ENCODE assay signal across 13 cellular contexts in the genomic region with DNA sequence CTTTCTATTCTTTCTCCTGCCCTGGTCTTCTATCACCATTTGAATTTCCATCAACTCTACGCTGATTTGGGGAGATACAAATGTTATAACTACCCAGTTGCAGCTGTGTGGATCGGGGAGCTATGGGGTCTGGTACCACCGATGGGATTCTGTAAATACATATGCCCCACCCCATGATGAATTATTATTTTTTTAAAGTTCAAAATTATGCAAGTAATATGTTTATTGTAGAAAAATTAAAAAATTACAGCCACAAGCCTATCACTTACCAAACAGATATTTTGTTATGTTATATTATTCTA. TPM values are rescaled to one million over a fixed set of nuclear protein-coding genes. Genes with fewer than 3 reads are reported as not detected.
A peak's percentile ranks its signal among the peaks of the same experiment; 100 is the strongest.
DNase-seq lines count a peak whose midpoint lies in the region; ATAC-seq and TF ChIP-seq lines count a peak whose summit lies in the region.
"Had no signal": no experiment of that assay in that cellular context is flagged by ENCODE, and none has a peak within 500 bp of the region (broad histone marks: within the 10 kb centered on the region; RNA-seq: fewer than 3 reads in every experiment).

No MANE protein-coding gene starts in this region.

- H3K27me3 Mint-ChIP-seq in HFFc6 (ENCODE audit: insufficient read depth) (no peaks in the 10 kb centered on the region; the same call in 1 of the 2 replicates), memory B cell (peaks cover 17% of the 10 kb centered on the region)

- ATAC-seq in memory B cell (ENCODE audit: low read depth) (peak; percentile 12), left ventricle myocardium superior (no peak), GM18505 (IDR thresholded peaks at IDR 0.05; ENCODE audit: unreplicated experiment) (no peak)

- TF ChIP-seq POLR2A in GM18505 (IDR thresholded peaks at IDR 0.05; ENCODE audit: borderline replicate concordance, extremely low read depth, insufficient read depth, insufficient read length), result no peak

- H3K36me3 Mint-ChIP-seq in HFFc6 (ENCODE audit: low read depth) (no peaks in the 10 kb centered on the region), memory B cell (no peaks in the 10 kb centered on the region)

- no peak overlapping the region for H3K27ac Mint-ChIP-seq in HFFc6
- no peak overlapping the region for H3K27ac Mint-ChIP-seq in memory B cell
- H3K27ac Mint-ChIP-seq: nephron had no signal

- peaks cover 11% of the 10 kb centered on the region for H3K4me1 ChIP-seq in SJCRH30
- H3K4me1 ChIP-seq: prostate gland had no signal

- H3K4me1 Mint-ChIP-seq in HFFc6 (ENCODE audit: low read depth) (peaks cover 52% of the 10 kb centered on the region), memory B cell (peaks cover 2% of the 10 kb centered on the region)

- H3K27ac ChIP-seq in C4-2B, result no peak overlapping the region
- H3K27ac ChIP-seq in SJCRH30, result no peak overlapping the region
- H3K27ac ChIP-seq: esophagus squamous epithelium, prostate gland had no signal

- DNase-seq in HFFc6 (no peak), SJCRH30 (no peak), memory B cell (ENCODE audit: low spot score in 2 of 2) (no peak), midbrain (lab: John Stamatoyannopoulos, UW) (no peak), HT-29 (ENCODE audit: low spot score) (no peak), left ventricle myocardium superior (no peak)
- DNase-seq: esophagus squamous epithelium, NCI-H510A had no signal

- intact Hi-C loops in left ventricle myocardium superior (cut with micrococcal nuclease), result loop anchor here (5.0 kb wide), 1 partner anchor 135 kb away; no protein-coding TSS in a partner anchor

- H3K9me3 Mint-ChIP-seq in HFFc6, result no peaks in the 10 kb centered on the region
- H3K9me3 Mint-ChIP-seq in memory B cell, result no peaks in the 10 kb centered on the region
- H3K9me3 Mint-ChIP-seq: nephron had no signal

- TF ChIP-seq CTCF in C4-2B (conservative IDR thresholded peaks at IDR 0.05), result peak; percentile 78
- TF ChIP-seq CTCF in HFFc6 (IDR thresholded peaks at IDR 0.05), result peak; percentile 70

- H3K27me3 ChIP-seq in SJCRH30, result no peaks in the 10 kb centered on the region

- H3K4me3 Mint-ChIP-seq in HFFc6 (peak overlapping the region; percentile 52; the same call in 1 of the 2 replicates), memory B cell (no peak overlapping the region)
- H3K4me3 Mint-ChIP-seq: nephron had no signal

- H3K36me3 ChIP-seq in SJCRH30, result no peaks in the 10 kb centered on the region
- H3K36me3 ChIP-seq: esophagus squamous epithelium, prostate gland had no signal

- peak overlapping the region; percentile 30 for H3K4me3 ChIP-seq in SJCRH30
- H3K4me3 ChIP-seq: esophagus squamous epithelium, prostate gland had no signal

- no peaks in the 10 kb centered on the region for H3K9me3 ChIP-seq in SJCRH30 (replicated peaks)
- H3K9me3 ChIP-seq: esophagus squamous epithelium, prostate gland had no signal

RNA-seq across cellular contexts. Expression of gene CLMP, which starts 52.4 kb away (rescaled TPM):
- total RNA-seq in HFFc6 (2021; fragmentation: NEBNext Ultra II Directional; extraction: Animal tissue kit (Norgen Biotek cat#: 25700)), result 100 to 1,000 TPM; 126 to 201 (median 138) TPM
- total RNA-seq in SJCRH30 (2014; rRNA removed; shearing (Covaris generic)), result 16.1 and 17.3 TPM in 2 replicates
- not detected in 2 replicates for total RNA-seq in HT-29 (2014; rRNA removed; shearing (Covaris generic))
- total RNA-seq in left ventricle myocardium superior, result 4.9 TPM
- total RNA-seq: lung microvascular endothelial cell had no signal
